In genomic region chr13:50796463-50796862, GRCh38 we compare ENCODE assay signal across 21 cellular contexts. TPM values are rescaled to one million over a fixed set of nuclear protein-coding genes. Genes with fewer than 3 reads are reported as not detected.
"Had no signal": no experiment of that assay in that cellular context is flagged by ENCODE, and none has a peak within 500 bp of the region (broad histone marks: within the 10 kb centered on the region; RNA-seq: fewer than 3 reads in every experiment).

No MANE protein-coding gene starts in this region.

- H3K27ac ChIP-seq: breast epithelium, coronary artery, esophagus squamous epithelium, gastroesophageal sphincter, tibial nerve had no signal

- ATAC-seq: activated T-cell treated with anti-CD3 and anti-CD28 coated beads, Interleukin-2, amount 50 U/mL, for 72 hours; gastroesophageal sphincter had no signal

- H3K4me3 ChIP-seq: breast epithelium, coronary artery, esophagus squamous epithelium, gastroesophageal sphincter, heart left ventricle, tibial nerve had no signal

- H3K27me3 ChIP-seq: breast epithelium, esophagus squamous epithelium, gastroesophageal sphincter, heart left ventricle, tibial nerve had no signal

- DNase-seq: activated CD4-positive, alpha-beta T cell treated with anti-CD3 and anti-CD28 coated beads for 4 hours; activated CD4-positive, alpha-beta T cell treated with anti-CD3 and anti-CD28 coated beads, Interleukin-2, amount 50 U/mL, for 48 hours; activated CD4-positive, CD25-positive, alpha-beta regulatory T cell; activated effector memory CD4-positive, alpha-beta T cell treated with Interleukin-2 at 50 U/mL for 16 hours; activated naive CD4-positive, alpha-beta T cell treated with anti-CD3 and anti-CD28 coated beads for 36 hours; activated naive CD8-positive, alpha-beta T cell treated with anti-CD3 and anti-CD28 coated beads, Interleukin-2, amount 10 ng/mL, durations not matched to agents 7 days and 5 days; activated T-cell treated with anti-CD3 and anti-CD28 coated beads, Interleukin-2, amount 50 U/mL, for 72 hours; amniotic stem cell; esophagus squamous epithelium; heart left ventricle; islet precursor cell; left cardiac atrium; nucleus accumbens; stimulated activated CD4-positive, alpha-beta T cell treated with anti-CD3 and anti-CD28 coated beads, Interleukin-4, amount 100 ng/mL, for 1 hour; T-helper 1 cell had no signal

- H3K9me3 ChIP-seq: breast epithelium, esophagus squamous epithelium, gastroesophageal sphincter, tibial nerve had no signal

- H3K36me3 ChIP-seq: breast epithelium, esophagus squamous epithelium, gastroesophageal sphincter, heart left ventricle, tibial nerve had no signal

- H3K4me1 ChIP-seq: breast epithelium had no signal

RNA-seq across cellular contexts. Expression of gene DLEU7, which starts 47.0 kb away (rescaled TPM):
- total RNA-seq: activated naive CD4-positive, alpha-beta T cell treated with anti-CD3 and anti-CD28 coated beads for 36 hours; activated naive CD8-positive, alpha-beta T cell treated with anti-CD3 and anti-CD28 coated beads, Interleukin-2, amount 10 ng/mL, durations not matched to agents 7 days and 5 days; activated T-cell treated with anti-CD3 and anti-CD28 coated beads, Interleukin-2, amount 50 U/mL, for 72 hours; esophagus squamous epithelium; myocyte; renal cortical epithelial cell had no signal
